Comparison of ENCODE assay signal across 35 cellular contexts in genomic region chr1:211588711-211589110, GRCh38.
"Had no signal": no experiment of that assay in that cellular context is flagged by ENCODE, and none has a peak within 500 bp of the region (broad histone marks: within the 10 kb centered on the region; RNA-seq: fewer than 3 reads in every experiment).

No MANE protein-coding gene starts in this region.

- H3K9me3 ChIP-seq: MG63, Peyer's patch, SJSA1 had no signal

- H3K4me3 ChIP-seq: MG63, Peyer's patch, SJSA1 had no signal

- H3K27ac ChIP-seq: Peyer's patch, SJSA1, WERI-Rb-1 had no signal

- ATAC-seq: activated CD8-positive, alpha-beta memory T cell treated with anti-CD3 and anti-CD28 coated beads, Interleukin-2, amount 10 ng/mL, durations not matched to agents 7 days and 5 days; activated naive CD8-positive, alpha-beta T cell treated with anti-CD3 and anti-CD28 coated beads, Interleukin-2, amount 50 U/mL, for 24 hours; PC-3; SK-N-SH treated with all-trans-retinoic acid at 6 μM for 48 hours had no signal

- H3K4me1 ChIP-seq: Peyer's patch had no signal

- H3K36me3 ChIP-seq: MG63, Peyer's patch, SJSA1, WERI-Rb-1 had no signal

- DNase-seq: activated CD4-positive, alpha-beta memory T cell treated with anti-CD3 and anti-CD28 coated beads, Interleukin-2, amount 10 ng/mL, durations not matched to agents 7 days and 5 days; activated CD4-positive, alpha-beta T cell treated with anti-CD3 and anti-CD28 coated beads for 1 hour; activated CD4-positive, alpha-beta T cell treated with anti-CD3 and anti-CD28 coated beads for 48 hours; activated CD4-positive, CD25-positive, alpha-beta regulatory T cell; activated CD8-positive, alpha-beta memory T cell treated with anti-CD3 and anti-CD28 coated beads for 24 hours; activated CD8-positive, alpha-beta memory T cell treated with anti-CD3 and anti-CD28 coated beads, Interleukin-2, amount 10 ng/mL, durations not matched to agents 7 days and 5 days; activated CD8-positive, alpha-beta memory T cell treated with anti-CD3 and anti-CD28 coated beads, Interleukin-2, amount 50 U/mL, for 48 hours; activated effector memory CD4-positive, alpha-beta T cell treated with Interleukin-2 at 50 U/mL for 16 hours; activated naive CD4-positive, alpha-beta T cell treated with anti-CD3 and anti-CD28 coated beads, Interleukin-2, amount 10 ng/mL, durations not matched to agents 7 days and 5 days; activated naive CD8-positive, alpha-beta T cell treated with anti-CD3 and anti-CD28 coated beads, Interleukin-2, amount 50 U/mL, for 24 hours; activated T-cell treated with anti-CD3 and anti-CD28 coated beads, Interleukin-2, amount 50 U/mL, for 48 hours; anterior cingulate cortex; central memory CD4-positive, alpha-beta T cell; Karpas-422; MG63; NCI-H1048; NCI-H1105 treated with DMSO at 0.1 percent for 48 hours; NCI-H1436; NCI-H1694; NCI-H1930; NCI-H2081 treated with DMSO at 0.1 percent for 48 hours; NCI-H226; NCI-H446 treated with DMSO at 0.1 percent for 48 hours; NCI-H524 treated with DMSO at 0.1 percent for 48 hours; PC-3; Peyer's patch; RPMI8226; SHP77 treated with DMSO at 0.1 percent for 48 hours; SW 1271; T-helper 1 cell; T-helper 2 cell; T-helper 9 cell; WERI-Rb-1 had no signal

- H3K27me3 ChIP-seq: MG63, Peyer's patch, SJSA1 had no signal
